In the genomic region with DNA sequence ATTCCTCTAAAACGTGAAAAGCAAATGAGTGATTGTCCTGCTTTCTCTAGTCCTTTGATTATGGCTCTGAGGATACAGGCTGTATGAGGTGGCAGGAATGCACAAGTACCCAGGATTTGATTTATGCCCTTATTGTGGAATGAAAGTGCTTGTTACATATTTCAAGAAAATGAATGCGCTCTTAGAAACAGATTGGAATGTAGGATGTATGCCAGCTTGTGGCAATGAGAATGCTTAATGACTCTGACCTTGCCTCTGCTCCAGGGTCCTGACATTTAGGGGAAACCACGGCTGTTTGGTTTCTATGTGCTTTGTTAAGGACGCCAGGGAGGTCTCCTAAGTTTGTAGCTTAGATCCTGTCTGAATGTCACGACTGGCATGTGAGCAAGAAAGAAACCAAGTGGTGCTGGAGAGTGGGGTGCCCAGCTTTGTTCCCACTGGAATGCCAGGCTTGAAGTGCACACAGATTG, we compare ENCODE assay signal across 2 cellular contexts.
TF ChIP-seq lines count a peak whose summit lies in the region.

No MANE protein-coding gene starts in this region.

TF ChIP-seq in GM23338, 12 proteins besides CTCF, POLR2A, EP300 and RAD21:
- TF ChIP-seq, protein P1, sequence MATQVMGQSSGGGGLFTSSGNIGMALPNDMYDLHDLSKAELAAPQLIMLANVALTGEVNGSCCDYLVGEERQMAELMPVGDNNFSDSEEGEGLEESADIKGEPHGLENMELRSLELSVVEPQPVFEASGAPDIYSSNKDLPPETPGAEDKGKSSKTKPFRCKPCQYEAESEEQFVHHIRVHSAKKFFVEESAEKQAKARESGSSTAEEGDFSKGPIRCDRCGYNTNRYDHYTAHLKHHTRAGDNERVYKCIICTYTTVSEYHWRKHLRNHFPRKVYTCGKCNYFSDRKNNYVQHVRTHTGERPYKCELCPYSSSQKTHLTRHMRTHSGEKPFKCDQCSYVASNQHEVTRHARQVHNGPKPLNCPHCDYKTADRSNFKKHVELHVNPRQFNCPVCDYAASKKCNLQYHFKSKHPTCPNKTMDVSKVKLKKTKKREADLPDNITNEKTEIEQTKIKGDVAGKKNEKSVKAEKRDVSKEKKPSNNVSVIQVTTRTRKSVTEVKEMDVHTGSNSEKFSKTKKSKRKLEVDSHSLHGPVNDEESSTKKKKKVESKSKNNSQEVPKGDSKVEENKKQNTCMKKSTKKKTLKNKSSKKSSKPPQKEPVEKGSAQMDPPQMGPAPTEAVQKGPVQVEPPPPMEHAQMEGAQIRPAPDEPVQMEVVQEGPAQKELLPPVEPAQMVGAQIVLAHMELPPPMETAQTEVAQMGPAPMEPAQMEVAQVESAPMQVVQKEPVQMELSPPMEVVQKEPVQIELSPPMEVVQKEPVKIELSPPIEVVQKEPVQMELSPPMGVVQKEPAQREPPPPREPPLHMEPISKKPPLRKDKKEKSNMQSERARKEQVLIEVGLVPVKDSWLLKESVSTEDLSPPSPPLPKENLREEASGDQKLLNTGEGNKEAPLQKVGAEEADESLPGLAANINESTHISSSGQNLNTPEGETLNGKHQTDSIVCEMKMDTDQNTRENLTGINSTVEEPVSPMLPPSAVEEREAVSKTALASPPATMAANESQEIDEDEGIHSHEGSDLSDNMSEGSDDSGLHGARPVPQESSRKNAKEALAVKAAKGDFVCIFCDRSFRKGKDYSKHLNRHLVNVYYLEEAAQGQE (IDR thresholded peaks at IDR 0.05; ENCODE audit: unreplicated experiment), result no peak
- no peak for TF ChIP-seq CREB1 (CRISPR knock-in tag; IDR thresholded peaks at IDR 0.05; ENCODE audit: low read depth)
- TF ChIP-seq EZH2 (IDR thresholded peaks at IDR 0.05; ENCODE audit: low read depth, unreplicated experiment), result no peak
- TF ChIP-seq JUNB (IDR thresholded peaks at IDR 0.05; ENCODE audit: unreplicated experiment), result no peak
- TF ChIP-seq ZNF331 (CRISPR knock-in tag; IDR thresholded peaks at IDR 0.05; ENCODE audit: low read depth), result no peak
- TF ChIP-seq STAT1 (IDR thresholded peaks at IDR 0.05; ENCODE audit: unreplicated experiment), result no peak
- no peak for TF ChIP-seq NANOG (IDR thresholded peaks at IDR 0.05; ENCODE audit: borderline replicate concordance)
- TF ChIP-seq, protein P2, sequence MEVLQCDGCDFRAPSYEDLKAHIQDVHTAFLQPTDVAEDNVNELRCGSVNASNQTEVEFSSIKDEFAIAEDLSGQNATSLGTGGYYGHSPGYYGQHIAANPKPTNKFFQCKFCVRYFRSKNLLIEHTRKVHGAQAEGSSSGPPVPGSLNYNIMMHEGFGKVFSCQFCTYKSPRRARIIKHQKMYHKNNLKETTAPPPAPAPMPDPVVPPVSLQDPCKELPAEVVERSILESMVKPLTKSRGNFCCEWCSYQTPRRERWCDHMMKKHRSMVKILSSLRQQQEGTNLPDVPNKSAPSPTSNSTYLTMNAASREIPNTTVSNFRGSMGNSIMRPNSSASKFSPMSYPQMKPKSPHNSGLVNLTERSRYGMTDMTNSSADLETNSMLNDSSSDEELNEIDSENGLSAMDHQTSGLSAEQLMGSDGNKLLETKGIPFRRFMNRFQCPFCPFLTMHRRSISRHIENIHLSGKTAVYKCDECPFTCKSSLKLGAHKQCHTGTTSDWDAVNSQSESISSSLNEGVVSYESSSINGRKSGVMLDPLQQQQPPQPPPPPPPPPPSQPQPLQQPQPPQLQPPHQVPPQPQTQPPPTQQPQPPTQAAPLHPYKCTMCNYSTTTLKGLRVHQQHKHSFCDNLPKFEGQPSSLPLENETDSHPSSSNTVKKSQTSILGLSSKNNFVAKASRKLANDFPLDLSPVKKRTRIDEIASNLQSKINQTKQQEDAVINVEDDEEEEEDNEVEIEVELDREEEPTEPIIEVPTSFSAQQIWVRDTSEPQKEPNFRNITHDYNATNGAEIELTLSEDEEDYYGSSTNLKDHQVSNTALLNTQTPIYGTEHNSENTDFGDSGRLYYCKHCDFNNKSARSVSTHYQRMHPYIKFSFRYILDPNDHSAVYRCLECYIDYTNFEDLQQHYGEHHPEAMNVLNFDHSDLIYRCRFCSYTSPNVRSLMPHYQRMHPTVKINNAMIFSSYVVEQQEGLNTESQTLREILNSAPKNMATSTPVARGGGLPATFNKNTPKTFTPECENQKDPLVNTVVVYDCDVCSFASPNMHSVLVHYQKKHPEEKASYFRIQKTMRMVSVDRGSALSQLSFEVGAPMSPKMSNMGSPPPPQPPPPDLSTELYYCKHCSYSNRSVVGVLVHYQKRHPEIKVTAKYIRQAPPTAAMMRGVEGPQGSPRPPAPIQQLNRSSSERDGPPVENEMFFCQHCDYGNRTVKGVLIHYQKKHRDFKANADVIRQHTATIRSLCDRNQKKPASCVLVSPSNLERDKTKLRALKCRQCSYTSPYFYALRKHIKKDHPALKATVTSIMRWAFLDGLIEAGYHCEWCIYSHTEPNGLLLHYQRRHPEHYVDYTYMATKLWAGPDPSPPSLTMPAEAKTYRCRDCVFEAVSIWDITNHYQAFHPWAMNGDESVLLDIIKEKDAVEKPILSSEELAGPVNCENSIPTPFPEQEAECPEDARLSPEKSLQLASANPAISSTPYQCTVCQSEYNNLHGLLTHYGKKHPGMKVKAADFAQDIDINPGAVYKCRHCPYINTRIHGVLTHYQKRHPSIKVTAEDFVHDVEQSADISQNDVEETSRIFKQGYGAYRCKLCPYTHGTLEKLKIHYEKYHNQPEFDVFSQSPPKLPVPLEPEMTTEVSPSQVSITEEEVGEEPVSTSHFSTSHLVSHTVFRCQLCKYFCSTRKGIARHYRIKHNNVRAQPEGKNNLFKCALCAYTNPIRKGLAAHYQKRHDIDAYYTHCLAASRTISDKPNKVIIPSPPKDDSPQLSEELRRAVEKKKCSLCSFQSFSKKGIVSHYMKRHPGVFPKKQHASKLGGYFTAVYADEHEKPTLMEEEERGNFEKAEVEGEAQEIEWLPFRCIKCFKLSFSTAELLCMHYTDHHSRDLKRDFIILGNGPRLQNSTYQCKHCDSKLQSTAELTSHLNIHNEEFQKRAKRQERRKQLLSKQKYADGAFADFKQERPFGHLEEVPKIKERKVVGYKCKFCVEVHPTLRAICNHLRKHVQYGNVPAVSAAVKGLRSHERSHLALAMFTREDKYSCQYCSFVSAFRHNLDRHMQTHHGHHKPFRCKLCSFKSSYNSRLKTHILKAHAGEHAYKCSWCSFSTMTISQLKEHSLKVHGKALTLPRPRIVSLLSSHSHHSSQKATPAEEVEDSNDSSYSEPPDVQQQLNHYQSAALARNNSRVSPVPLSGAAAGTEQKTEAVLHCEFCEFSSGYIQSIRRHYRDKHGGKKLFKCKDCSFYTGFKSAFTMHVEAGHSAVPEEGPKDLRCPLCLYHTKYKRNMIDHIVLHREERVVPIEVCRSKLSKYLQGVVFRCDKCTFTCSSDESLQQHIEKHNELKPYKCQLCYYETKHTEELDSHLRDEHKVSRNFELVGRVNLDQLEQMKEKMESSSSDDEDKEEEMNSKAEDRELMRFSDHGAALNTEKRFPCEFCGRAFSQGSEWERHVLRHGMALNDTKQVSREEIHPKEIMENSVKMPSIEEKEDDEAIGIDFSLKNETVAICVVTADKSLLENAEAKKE (CRISPR knock-in tag; IDR thresholded peaks at IDR 0.05), result no peak
- no peak for TF ChIP-seq EZH2phosphoT487 (IDR thresholded peaks at IDR 0.05; ENCODE audit: unreplicated experiment)
- TF ChIP-seq ZNF114 (CRISPR knock-in tag; IDR thresholded peaks at IDR 0.05), result no peak

TF ChIP-seq in endothelial cell of umbilical vein, 7 proteins besides CTCF, POLR2A, EP300 and RAD21:
- TF ChIP-seq EZH2 (IDR thresholded peaks at IDR 0.05; ENCODE audit: borderline replicate concordance, low read depth, low read length, severe bottlenecking) (no peak), FOS (IDR thresholded peaks at IDR 0.05; ENCODE audit: borderline replicate concordance, insufficient read depth, low read length) (no peak), MYC (IDR thresholded peaks at IDR 0.05; ENCODE audit: low read depth, low read length) (no peak), GATA2 (IDR thresholded peaks at IDR 0.05; ENCODE audit: insufficient read depth, insufficient read length, low read depth, low read length) (no peak), POLR2AphosphoS5 (IDR thresholded peaks at IDR 0.05; ENCODE audit: insufficient read depth, low read depth, low read length) (no peak), JUN (IDR thresholded peaks at IDR 0.05; ENCODE audit: borderline replicate concordance, insufficient read depth, insufficient read length, low read depth) (no peak)
- TF ChIP-seq, protein P3, sequence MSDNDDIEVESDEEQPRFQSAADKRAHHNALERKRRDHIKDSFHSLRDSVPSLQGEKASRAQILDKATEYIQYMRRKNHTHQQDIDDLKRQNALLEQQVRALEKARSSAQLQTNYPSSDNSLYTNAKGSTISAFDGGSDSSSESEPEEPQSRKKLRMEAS (IDR thresholded peaks at IDR 0.05; ENCODE audit: insufficient read depth, insufficient read length), result no peak
